Comparison of ENCODE assay signal across 8 cellular contexts in genomic region chr15:84588053-84588874, GRCh38. TPM values are rescaled to one million over a fixed set of nuclear protein-coding genes. Genes with fewer than 3 reads are reported as not detected.
A peak's percentile ranks its signal among the peaks of the same experiment; 100 is the strongest.
DNase-seq lines count a peak whose midpoint lies in the region; ATAC-seq and TF ChIP-seq lines count a peak whose summit lies in the region.

No MANE protein-coding gene starts in this region.

- H3K4me2 ChIP-seq in parathyroid adenoma (ENCODE audit: low read length) = peak overlapping the region; percentile 65

- intact Hi-C loops in tibial artery (cut with DNase I; ENCODE audit: low total_unique reads) = loop anchor here (10.0 kb wide), 2 partner anchors 227 to 347 kb away; partner anchors contain the start of gene ALPK3

- ATAC-seq in HG02571 (IDR thresholded peaks at IDR 0.05; ENCODE audit: unreplicated experiment) = peak; percentile 90

- H3K4me3 Mint-ChIP-seq in glutamatergic neuron (ENCODE audit: unreplicated experiment) = peak overlapping the region; percentile 71

- H3K9ac ChIP-seq in parathyroid adenoma = no peak overlapping the region

- peaks cover 15% of the 10 kb centered on the region for H3K4me1 Mint-ChIP-seq in glutamatergic neuron (ENCODE audit: low read depth, unreplicated experiment)

- TF ChIP-seq CTCF in glutamatergic neuron (IDR thresholded peaks at IDR 0.05; ENCODE audit: partially characterized antibody, unreplicated experiment) (peak; percentile 88), parathyroid adenoma (IDR thresholded peaks at IDR 0.05) (peak; percentile 58), tibial artery (IDR thresholded peaks at IDR 0.05) (peak; percentile 62 to 96)

- H3K9me3 Mint-ChIP-seq in glutamatergic neuron (ENCODE audit: unreplicated experiment) = no peaks in the 10 kb centered on the region

- H3K4me3 ChIP-seq in parathyroid adenoma (ENCODE audit: low read depth, low read length) (peak overlapping the region; percentile 27), tibial artery (peak overlapping the region; percentile 36 to 39)

- in situ Hi-C loops in SK-MEL-5 (cut with HindIII; ENCODE audit: low pct_unique_long_range_greater_than_20kb, low sequenced_read_pairs) = no loop called here

- no peaks in the 10 kb centered on the region for H3K4me1 ChIP-seq in parathyroid adenoma
- H3K4me1 ChIP-seq in tibial artery = peaks cover 0 to 9% (median 7%) of the 10 kb centered on the region in 4 donors

- H3K27ac Mint-ChIP-seq in glutamatergic neuron (ENCODE audit: unreplicated experiment) = no peak overlapping the region

- no peaks in the 10 kb centered on the region for H3K36me3 Mint-ChIP-seq in glutamatergic neuron (ENCODE audit: unreplicated experiment)

- peak overlapping the region; percentile 10 for H2AFZ ChIP-seq in parathyroid adenoma

- no peak overlapping the region for H3K27ac ChIP-seq in parathyroid adenoma
- no peak overlapping the region for H3K27ac ChIP-seq in tibial artery

- H3K36me3 ChIP-seq in parathyroid adenoma (ENCODE audit: control insufficient read depth, insufficient read depth, low read length) (no peaks in the 10 kb centered on the region), tibial artery (no peaks in the 10 kb centered on the region)

- DNase-seq in GM03348 (ENCODE audit: low spot score) (peak; percentile 95), MV-4-11 (lab: John Stamatoyannopoulos, UW) (peak; percentile 69), SK-MEL-5 (ENCODE audit: low read depth, low spot score) (peak; percentile 87), glutamatergic neuron (peak; percentile 93), tibial artery (peak; percentile 84 to 87)
- DNase-seq in activated naive CD4-positive, alpha-beta T cell (lab: John Stamatoyannopoulos, UW) = peak; percentile 62 to 76 (median 69)

- no peaks in the 10 kb centered on the region for H3K79me2 ChIP-seq in parathyroid adenoma

- H3K27me3 ChIP-seq in parathyroid adenoma (ENCODE audit: control insufficient read depth, insufficient read depth, low read length) (no peaks in the 10 kb centered on the region), tibial artery (no peaks in the 10 kb centered on the region)

- H3K9me3 ChIP-seq in parathyroid adenoma (ENCODE audit: control insufficient read depth, low read length) = no peaks in the 10 kb centered on the region
- no peaks in the 10 kb centered on the region for H3K9me3 ChIP-seq in tibial artery

- H3K27me3 Mint-ChIP-seq in glutamatergic neuron (ENCODE audit: unreplicated experiment) = peaks cover 3% of the 10 kb centered on the region

RNA-seq across cellular contexts. Expression of gene ZSCAN2, which starts 12.5 kb away (rescaled TPM):
- 17.4 and 19.9 TPM in 2 replicates for total RNA-seq in SK-MEL-5 (2014; rRNA removed; shearing (Covaris generic))
- 10.1 and 15.9 TPM in 2 replicates for polyA plus RNA-seq in SK-MEL-5 (2015; cell fraction: cytosol; rRNA removed)
- polyA plus RNA-seq in SK-MEL-5 (2015; cell fraction: nucleus; rRNA removed) = 5.2 and 12.0 TPM in 2 replicates
- 40.0 TPM for total RNA-seq in glutamatergic neuron (ENCODE audit: unreplicated experiment)
